In the genomic region with DNA sequence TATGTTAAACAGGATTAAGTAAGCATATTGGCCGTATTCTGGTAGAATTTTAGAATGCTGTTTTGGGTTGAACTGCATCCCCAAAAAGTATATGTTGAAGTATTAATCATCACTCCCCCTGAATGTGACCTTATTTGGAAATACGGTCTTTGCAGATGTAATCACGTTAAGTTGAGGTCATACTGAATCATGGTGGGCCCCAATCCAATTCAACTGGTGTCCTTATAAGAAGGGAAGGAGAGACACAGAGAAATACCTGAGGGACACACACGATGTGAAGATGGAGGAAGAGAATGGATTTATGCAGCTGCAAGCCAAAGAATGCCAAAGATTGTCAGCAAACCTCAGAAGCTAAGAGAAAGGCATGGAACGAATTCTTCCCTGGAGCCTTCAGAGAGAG, we compare ENCODE assay signal across 22 cellular contexts.
DNase-seq lines count a peak whose midpoint lies in the region; ATAC-seq, FAIRE-seq and TF ChIP-seq lines count a peak whose summit lies in the region.
"Had no signal": no experiment of that assay in that cellular context is flagged by ENCODE, and none has a peak within 500 bp of the region (broad histone marks: within the 10 kb centered on the region; RNA-seq: fewer than 3 reads in every experiment).

No MANE protein-coding gene starts in this region.

- H3K4me3 Mint-ChIP-seq in astrocyte (ENCODE audit: unreplicated experiment) (no peak overlapping the region), type B pancreatic cell (no peak overlapping the region)
- H3K4me3 Mint-ChIP-seq: CD14-positive monocyte had no signal

- no peaks in the 10 kb centered on the region for H3K79me2 ChIP-seq in astrocyte (ENCODE audit: insufficient read depth, low read length)
- H3K79me2 ChIP-seq in endothelial cell of umbilical vein (ENCODE audit: control insufficient read depth, insufficient read depth, low read length) = no peaks in the 10 kb centered on the region

- FAIRE-seq in astrocyte (lab: Jason Lieb, UNC) (no peak), endothelial cell of umbilical vein (lab: Jason Lieb, UNC) (no peak)
- FAIRE-seq: GM12878 had no signal

- no peaks in the 10 kb centered on the region for H4K20me1 ChIP-seq in astrocyte (ENCODE audit: insufficient read depth, low read length)
- H4K20me1 ChIP-seq in endothelial cell of umbilical vein (replicated peaks; ENCODE audit: control insufficient read depth, extremely low read depth, insufficient read depth, low read length) = no peaks in the 10 kb centered on the region

- BruUV-seq in endothelial cell of umbilical vein (replicated peaks; lab: Mats Ljungman, UMichigan) = no TSS peak

- no peak overlapping the region for H3K4me2 ChIP-seq in astrocyte (ENCODE audit: low read length)
- no peak overlapping the region for H3K4me2 ChIP-seq in endothelial cell of umbilical vein (ENCODE audit: insufficient read depth, low read length)

- no peaks in the 10 kb centered on the region for H3K9me1 ChIP-seq in endothelial cell of umbilical vein (replicated peaks; ENCODE audit: control insufficient read depth, extremely low read depth, insufficient read depth, low read length)

- DNase-seq in NCI-H82 (lab: John Stamatoyannopoulos, UW) = peak; percentile 8
- DNase-seq in NCI-H82 treated with DMSO at 0.1 percent for 48 hours (lab: John Stamatoyannopoulos, UW; ENCODE audit: unreplicated experiment) = no peak
- DNase-seq in astrocyte (ENCODE audit: low read depth) = peak; percentile 67
- DNase-seq in endothelial cell of umbilical vein (ENCODE audit: low read depth, low spot score) = peak; percentile 33
- no peak for DNase-seq in NAMALWA (ENCODE audit: low spot score)
- no peak for DNase-seq in type B pancreatic cell (ENCODE audit: extremely low spot score, unreplicated experiment)
- DNase-seq: DND-41, GOT3, Karpas-422, MG63, NCI-H1092, NCI-H146, NCI-H2081 treated with DMSO at 0.1 percent for 48 hours, NCI-H446 treated with DMSO at 0.1 percent for 48 hours, NCI-H69, SIG-M5 had no signal

- H3K4me3 ChIP-seq in astrocyte (ENCODE audit: insufficient read depth, low read depth, low read length) (no peak overlapping the region), endothelial cell of umbilical vein (replicated peaks in 1 of 3; ENCODE audit: insufficient read depth in 1 of 3, low read depth in 1 of 3, low read length in 3 of 3) (no peak overlapping the region)
- H3K4me3 ChIP-seq: GM12878, MG63 had no signal

- intact Hi-C loops in endothelial cell of umbilical vein (cut with micrococcal nuclease) = no loop called here

- H3K36me3 ChIP-seq in astrocyte (ENCODE audit: insufficient read depth, low read length) (no peaks in the 10 kb centered on the region), endothelial cell of umbilical vein (ENCODE audit: control insufficient read depth in 2 of 2, extremely low read depth in 1 of 2, insufficient read depth in 2 of 2, low read length in 2 of 2) (peaks cover 0 to 3% of the 10 kb centered on the region in 2 experiments)
- H3K36me3 ChIP-seq: MG63 had no signal

- H3K27me3 Mint-ChIP-seq in astrocyte (ENCODE audit: low read depth, unreplicated experiment) = no peaks in the 10 kb centered on the region
- H3K27me3 Mint-ChIP-seq in type B pancreatic cell = no peaks in the 10 kb centered on the region

- no peak for TF ChIP-seq CTCF in astrocyte (IDR thresholded peaks at IDR 0.05; ENCODE audit: insufficient read depth, low read depth, low read length)
- TF ChIP-seq CTCF in endothelial cell of umbilical vein (IDR thresholded peaks at IDR 0.05; ENCODE audit: extremely low read depth in 1 of 2, insufficient read depth in 1 of 2, low read depth in 1 of 2, low read length in 2 of 2) = no peak
- TF ChIP-seq CTCF in type B pancreatic cell (conservative IDR thresholded peaks at IDR 0.05) = no peak

- H3K9ac ChIP-seq in astrocyte (ENCODE audit: low read length) (no peak overlapping the region), endothelial cell of umbilical vein (replicated peaks; ENCODE audit: extremely low read depth, insufficient read depth, low read length) (no peak overlapping the region)

- TF ChIP-seq POLR2A in endothelial cell of umbilical vein (IDR thresholded peaks at IDR 0.05; ENCODE audit: low read depth, low read length) = no peak

- CTCF ChIA-PET in endothelial cell of umbilical vein (lab: Charles Lee) = interaction anchor here (1.5 kb wide), 1 partner anchor 41 kb away, joined by 3 read pairs; no protein-coding TSS in a partner anchor

- H2AFZ ChIP-seq in astrocyte (ENCODE audit: low read depth, low read length) = no peak overlapping the region
- H2AFZ ChIP-seq in endothelial cell of umbilical vein (ENCODE audit: low read depth, low read length) = no peak overlapping the region

- POLR2A ChIA-PET in endothelial cell of umbilical vein (lab: Charles Lee) = no interaction called here

- H3K9me3 ChIP-seq in astrocyte (ENCODE audit: insufficient read depth, low read depth, low read length) = no peaks in the 10 kb centered on the region
- H3K9me3 ChIP-seq in endothelial cell of umbilical vein (replicated peaks; ENCODE audit: control insufficient read depth, insufficient read depth, low read length) = no peaks in the 10 kb centered on the region
- H3K9me3 ChIP-seq: MG63 had no signal

- H3K4me1 ChIP-seq in astrocyte (ENCODE audit: insufficient read depth, low read length) (peaks cover 7% of the 10 kb centered on the region), endothelial cell of umbilical vein (ENCODE audit: control insufficient read depth, extremely low read depth, insufficient read depth, low read length) (peaks cover 3% of the 10 kb centered on the region)

- H3K9me3 Mint-ChIP-seq in astrocyte (ENCODE audit: unreplicated experiment) (no peaks in the 10 kb centered on the region), type B pancreatic cell (no peaks in the 10 kb centered on the region)

- H3K27ac Mint-ChIP-seq in astrocyte (ENCODE audit: unreplicated experiment) = no peak overlapping the region
- no peak overlapping the region for H3K27ac Mint-ChIP-seq in type B pancreatic cell
- H3K27ac Mint-ChIP-seq: CD14-positive monocyte had no signal

- no peaks in the 10 kb centered on the region for H3K4me1 Mint-ChIP-seq in astrocyte (ENCODE audit: low read depth, unreplicated experiment)
- H3K4me1 Mint-ChIP-seq in type B pancreatic cell (ENCODE audit: unreplicated experiment) = no peaks in the 10 kb centered on the region
- H3K4me1 Mint-ChIP-seq: CD14-positive monocyte had no signal

- ATAC-seq in GM19328 (IDR thresholded peaks at IDR 0.05; ENCODE audit: unreplicated experiment) = no peak
- ATAC-seq in GM18520 (IDR thresholded peaks at IDR 0.05; ENCODE audit: unreplicated experiment) = no peak
- ATAC-seq: GM12878 had no signal

- H3K27me3 ChIP-seq in astrocyte (ENCODE audit: insufficient read depth, low read length) (no peaks in the 10 kb centered on the region), endothelial cell of umbilical vein (ENCODE audit: control insufficient read depth in 2 of 2, insufficient read depth in 2 of 2, low read length in 2 of 2) (no peaks in the 10 kb centered on the region)
- H3K27me3 ChIP-seq: MG63 had no signal

- no peaks in the 10 kb centered on the region for H3K36me3 Mint-ChIP-seq in astrocyte (ENCODE audit: low read depth, unreplicated experiment)
- peaks cover 19% of the 10 kb centered on the region for H3K36me3 Mint-ChIP-seq in type B pancreatic cell

- dilution Hi-C loops in endothelial cell of umbilical vein (cut with MboI; ENCODE audit: extremely low pct_ligation_motif_present, low sequenced_read_pairs) = no loop called here

- H3K27ac ChIP-seq in astrocyte (ENCODE audit: low read depth, low read length) (no peak overlapping the region), endothelial cell of umbilical vein (ENCODE audit: insufficient read depth, low read depth, low read length) (no peak overlapping the region)
- H3K27ac ChIP-seq: 22Rv1, RWPE1 had no signal

TF ChIP-seq in endothelial cell of umbilical vein, 7 proteins besides CTCF, POLR2A, EP300 and RAD21:
- TF ChIP-seq FOS (IDR thresholded peaks at IDR 0.05; ENCODE audit: borderline replicate concordance, insufficient read depth, low read length) = no peak
- no peak for TF ChIP-seq POLR2AphosphoS5 (IDR thresholded peaks at IDR 0.05; ENCODE audit: insufficient read depth, low read depth, low read length)
- TF ChIP-seq, protein P1, sequence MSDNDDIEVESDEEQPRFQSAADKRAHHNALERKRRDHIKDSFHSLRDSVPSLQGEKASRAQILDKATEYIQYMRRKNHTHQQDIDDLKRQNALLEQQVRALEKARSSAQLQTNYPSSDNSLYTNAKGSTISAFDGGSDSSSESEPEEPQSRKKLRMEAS (IDR thresholded peaks at IDR 0.05; ENCODE audit: insufficient read depth, insufficient read length) = no peak

Comparison
In these comparisons a context has a peak if more than half of its experiments do, and no peak if none do; other contexts are left out.
1. DNase-seq: peak in NCI-H82 (single experiment), astrocyte (single experiment) and endothelial cell of umbilical vein (single experiment); none in NCI-H82 treated with DMSO at 0.1 percent for 48 hours (single experiment), NAMALWA (single experiment) and type B pancreatic cell (single experiment).